ENCODE assay signal across 2 cellular contexts in the genomic region with DNA sequence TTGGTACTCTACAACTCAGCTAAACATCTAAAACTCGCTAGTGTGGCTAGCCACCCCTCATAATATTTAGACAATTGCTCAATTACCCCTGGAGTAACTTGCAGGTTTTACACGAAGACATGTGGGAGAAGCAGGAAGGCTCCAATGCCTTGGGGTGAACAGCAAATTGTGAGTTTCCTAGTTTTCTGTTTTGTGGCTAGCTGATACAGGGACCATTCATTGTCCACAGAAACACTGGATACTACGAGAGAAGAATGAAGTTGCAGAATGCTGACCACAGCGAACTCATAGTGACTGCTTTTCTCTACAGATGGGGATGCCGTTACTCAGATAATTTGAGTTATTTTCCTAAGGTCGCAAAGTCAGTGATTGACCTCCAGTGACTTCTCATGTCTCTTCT.
TF ChIP-seq lines count a peak whose summit lies in the region.

No MANE protein-coding gene starts in this region.

TF ChIP-seq in IMR-90, 13 proteins besides CTCF, POLR2A, EP300 and RAD21:
- TF ChIP-seq RCOR1 (IDR thresholded peaks at IDR 0.05; ENCODE audit: insufficient replicate concordance, low read length), result no peak
- peak; percentile 29; the same call in 1 of the 2 replicates for TF ChIP-seq MAFK (IDR thresholded peaks at IDR 0.05; ENCODE audit: low read depth, low read length)

TF ChIP-seq in SK-N-SH, 30 proteins besides CTCF, POLR2A, EP300 and RAD21:
- no peak for TF ChIP-seq FOSL2 (IDR thresholded peaks at IDR 0.05; ENCODE audit: borderline replicate concordance, low read depth)
- TF ChIP-seq, protein P1, sequence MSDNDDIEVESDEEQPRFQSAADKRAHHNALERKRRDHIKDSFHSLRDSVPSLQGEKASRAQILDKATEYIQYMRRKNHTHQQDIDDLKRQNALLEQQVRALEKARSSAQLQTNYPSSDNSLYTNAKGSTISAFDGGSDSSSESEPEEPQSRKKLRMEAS (IDR thresholded peaks at IDR 0.05; ENCODE audit: low read depth), result no peak
- TF ChIP-seq TAF1 (IDR thresholded peaks at IDR 0.05; ENCODE audit: borderline replicate concordance, low read depth, low read length), result no peak
